ENCODE assay signal across 1 cellular context in the genomic region with DNA sequence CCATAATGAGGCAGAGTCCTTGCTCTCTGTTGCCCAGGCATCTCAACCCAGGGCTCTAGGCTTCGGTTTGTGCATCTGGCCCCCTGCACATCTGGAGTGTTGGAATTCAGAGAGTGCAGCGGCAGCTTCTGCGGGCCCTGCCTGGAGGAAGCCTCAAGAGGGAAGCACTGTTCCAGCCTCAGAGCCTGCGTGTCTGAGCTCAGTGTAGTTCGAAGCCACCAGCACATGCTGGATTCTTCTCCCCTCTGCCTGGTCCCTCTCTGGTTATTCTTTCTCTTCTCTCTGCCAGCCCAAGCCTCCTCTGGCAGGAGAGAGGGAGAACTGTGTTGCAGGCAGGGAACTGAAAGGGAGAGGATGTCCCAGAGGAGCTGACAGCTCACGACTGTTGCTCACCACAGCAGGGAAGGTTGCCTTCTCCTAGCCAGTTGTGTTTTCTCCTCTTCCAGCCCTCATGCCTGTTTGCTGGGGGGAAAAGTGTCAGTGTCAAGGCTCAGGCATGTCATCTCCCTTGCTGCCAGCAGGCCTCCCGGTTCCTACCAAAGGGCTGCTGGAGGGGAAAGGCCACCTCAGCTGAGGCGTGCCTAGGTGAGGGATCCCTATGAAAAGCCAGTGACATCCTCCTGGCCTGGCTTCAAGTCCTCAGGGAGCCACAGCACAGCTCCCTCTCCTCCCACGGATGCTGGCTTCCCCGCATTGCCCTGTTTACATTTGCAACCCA.
TF ChIP-seq lines count a peak whose summit lies in the region.

No MANE protein-coding gene starts in this region.

TF ChIP-seq in K562, 482 proteins besides CTCF, POLR2A, EP300 and RAD21 (continued from another document):
- TF ChIP-seq, protein P1, sequence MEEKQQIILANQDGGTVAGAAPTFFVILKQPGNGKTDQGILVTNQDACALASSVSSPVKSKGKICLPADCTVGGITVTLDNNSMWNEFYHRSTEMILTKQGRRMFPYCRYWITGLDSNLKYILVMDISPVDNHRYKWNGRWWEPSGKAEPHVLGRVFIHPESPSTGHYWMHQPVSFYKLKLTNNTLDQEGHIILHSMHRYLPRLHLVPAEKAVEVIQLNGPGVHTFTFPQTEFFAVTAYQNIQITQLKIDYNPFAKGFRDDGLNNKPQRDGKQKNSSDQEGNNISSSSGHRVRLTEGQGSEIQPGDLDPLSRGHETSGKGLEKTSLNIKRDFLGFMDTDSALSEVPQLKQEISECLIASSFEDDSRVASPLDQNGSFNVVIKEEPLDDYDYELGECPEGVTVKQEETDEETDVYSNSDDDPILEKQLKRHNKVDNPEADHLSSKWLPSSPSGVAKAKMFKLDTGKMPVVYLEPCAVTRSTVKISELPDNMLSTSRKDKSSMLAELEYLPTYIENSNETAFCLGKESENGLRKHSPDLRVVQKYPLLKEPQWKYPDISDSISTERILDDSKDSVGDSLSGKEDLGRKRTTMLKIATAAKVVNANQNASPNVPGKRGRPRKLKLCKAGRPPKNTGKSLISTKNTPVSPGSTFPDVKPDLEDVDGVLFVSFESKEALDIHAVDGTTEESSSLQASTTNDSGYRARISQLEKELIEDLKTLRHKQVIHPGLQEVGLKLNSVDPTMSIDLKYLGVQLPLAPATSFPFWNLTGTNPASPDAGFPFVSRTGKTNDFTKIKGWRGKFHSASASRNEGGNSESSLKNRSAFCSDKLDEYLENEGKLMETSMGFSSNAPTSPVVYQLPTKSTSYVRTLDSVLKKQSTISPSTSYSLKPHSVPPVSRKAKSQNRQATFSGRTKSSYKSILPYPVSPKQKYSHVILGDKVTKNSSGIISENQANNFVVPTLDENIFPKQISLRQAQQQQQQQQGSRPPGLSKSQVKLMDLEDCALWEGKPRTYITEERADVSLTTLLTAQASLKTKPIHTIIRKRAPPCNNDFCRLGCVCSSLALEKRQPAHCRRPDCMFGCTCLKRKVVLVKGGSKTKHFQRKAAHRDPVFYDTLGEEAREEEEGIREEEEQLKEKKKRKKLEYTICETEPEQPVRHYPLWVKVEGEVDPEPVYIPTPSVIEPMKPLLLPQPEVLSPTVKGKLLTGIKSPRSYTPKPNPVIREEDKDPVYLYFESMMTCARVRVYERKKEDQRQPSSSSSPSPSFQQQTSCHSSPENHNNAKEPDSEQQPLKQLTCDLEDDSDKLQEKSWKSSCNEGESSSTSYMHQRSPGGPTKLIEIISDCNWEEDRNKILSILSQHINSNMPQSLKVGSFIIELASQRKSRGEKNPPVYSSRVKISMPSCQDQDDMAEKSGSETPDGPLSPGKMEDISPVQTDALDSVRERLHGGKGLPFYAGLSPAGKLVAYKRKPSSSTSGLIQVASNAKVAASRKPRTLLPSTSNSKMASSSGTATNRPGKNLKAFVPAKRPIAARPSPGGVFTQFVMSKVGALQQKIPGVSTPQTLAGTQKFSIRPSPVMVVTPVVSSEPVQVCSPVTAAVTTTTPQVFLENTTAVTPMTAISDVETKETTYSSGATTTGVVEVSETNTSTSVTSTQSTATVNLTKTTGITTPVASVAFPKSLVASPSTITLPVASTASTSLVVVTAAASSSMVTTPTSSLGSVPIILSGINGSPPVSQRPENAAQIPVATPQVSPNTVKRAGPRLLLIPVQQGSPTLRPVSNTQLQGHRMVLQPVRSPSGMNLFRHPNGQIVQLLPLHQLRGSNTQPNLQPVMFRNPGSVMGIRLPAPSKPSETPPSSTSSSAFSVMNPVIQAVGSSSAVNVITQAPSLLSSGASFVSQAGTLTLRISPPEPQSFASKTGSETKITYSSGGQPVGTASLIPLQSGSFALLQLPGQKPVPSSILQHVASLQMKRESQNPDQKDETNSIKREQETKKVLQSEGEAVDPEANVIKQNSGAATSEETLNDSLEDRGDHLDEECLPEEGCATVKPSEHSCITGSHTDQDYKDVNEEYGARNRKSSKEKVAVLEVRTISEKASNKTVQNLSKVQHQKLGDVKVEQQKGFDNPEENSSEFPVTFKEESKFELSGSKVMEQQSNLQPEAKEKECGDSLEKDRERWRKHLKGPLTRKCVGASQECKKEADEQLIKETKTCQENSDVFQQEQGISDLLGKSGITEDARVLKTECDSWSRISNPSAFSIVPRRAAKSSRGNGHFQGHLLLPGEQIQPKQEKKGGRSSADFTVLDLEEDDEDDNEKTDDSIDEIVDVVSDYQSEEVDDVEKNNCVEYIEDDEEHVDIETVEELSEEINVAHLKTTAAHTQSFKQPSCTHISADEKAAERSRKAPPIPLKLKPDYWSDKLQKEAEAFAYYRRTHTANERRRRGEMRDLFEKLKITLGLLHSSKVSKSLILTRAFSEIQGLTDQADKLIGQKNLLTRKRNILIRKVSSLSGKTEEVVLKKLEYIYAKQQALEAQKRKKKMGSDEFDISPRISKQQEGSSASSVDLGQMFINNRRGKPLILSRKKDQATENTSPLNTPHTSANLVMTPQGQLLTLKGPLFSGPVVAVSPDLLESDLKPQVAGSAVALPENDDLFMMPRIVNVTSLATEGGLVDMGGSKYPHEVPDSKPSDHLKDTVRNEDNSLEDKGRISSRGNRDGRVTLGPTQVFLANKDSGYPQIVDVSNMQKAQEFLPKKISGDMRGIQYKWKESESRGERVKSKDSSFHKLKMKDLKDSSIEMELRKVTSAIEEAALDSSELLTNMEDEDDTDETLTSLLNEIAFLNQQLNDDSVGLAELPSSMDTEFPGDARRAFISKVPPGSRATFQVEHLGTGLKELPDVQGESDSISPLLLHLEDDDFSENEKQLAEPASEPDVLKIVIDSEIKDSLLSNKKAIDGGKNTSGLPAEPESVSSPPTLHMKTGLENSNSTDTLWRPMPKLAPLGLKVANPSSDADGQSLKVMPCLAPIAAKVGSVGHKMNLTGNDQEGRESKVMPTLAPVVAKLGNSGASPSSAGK (IDR thresholded peaks at IDR 0.05) = peak; percentile 65
- TF ChIP-seq, protein P2, sequence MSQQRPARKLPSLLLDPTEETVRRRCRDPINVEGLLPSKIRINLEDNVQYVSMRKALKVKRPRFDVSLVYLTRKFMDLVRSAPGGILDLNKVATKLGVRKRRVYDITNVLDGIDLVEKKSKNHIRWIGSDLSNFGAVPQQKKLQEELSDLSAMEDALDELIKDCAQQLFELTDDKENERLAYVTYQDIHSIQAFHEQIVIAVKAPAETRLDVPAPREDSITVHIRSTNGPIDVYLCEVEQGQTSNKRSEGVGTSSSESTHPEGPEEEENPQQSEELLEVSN (IDR thresholded peaks at IDR 0.05; ENCODE audit: borderline replicate concordance in 1 of 2, extremely low read depth in 1 of 2, insufficient read depth in 1 of 2, insufficient read length in 1 of 2, low read depth in 1 of 2, low read length in 1 of 2, poor library complexity in 1 of 2, severe bottlenecking in 1 of 2) = peak; percentile 31 to 48
